8 cellular contexts compared by ENCODE assay signal in genomic region chr22:49945042-49945794, GRCh38. TPM values are rescaled to one million over a fixed set of nuclear protein-coding genes. Genes with fewer than 3 reads are reported as not detected.
A peak's percentile ranks its signal among the peaks of the same experiment; 100 is the strongest.
DNase-seq lines count a peak whose midpoint lies in the region; ATAC-seq and TF ChIP-seq lines count a peak whose summit lies in the region.
"Not testable (repeated sequence)": the region's sequence is repeated elsewhere in the genome, so short reads cannot be mapped to it uniquely, and the experiment has no call there.

No MANE protein-coding gene starts in this region.

- H2AFZ ChIP-seq in PC-3 (ENCODE audit: low read length): not testable (repeated sequence)

- not testable (repeated sequence) for H3K4me2 ChIP-seq in PC-3 (ENCODE audit: low read length)

- H3K36me3 ChIP-seq in PC-3 (ENCODE audit: low read depth, low read length); cardiac muscle cell: not testable (repeated sequence)

- H3K9me3 ChIP-seq in PC-3 (ENCODE audit: low read length); cardiac muscle cell (ENCODE audit: low read depth): not testable (repeated sequence)

- H3K4me1 ChIP-seq in PC-3 (ENCODE audit: insufficient read depth, low read length) (peaks cover 20% of the 10 kb centered on the region), cardiac muscle cell (ENCODE audit: low read depth) (peaks cover 13% of the 10 kb centered on the region)

- POLR2A ChIA-PET in PC-3 (lab: Charles Lee; ENCODE audit: unreplicated experiment): not testable (repeated sequence)

- H3K27ac ChIP-seq in PC-3 (ENCODE audit: low read length): not testable (repeated sequence)
- H3K27ac ChIP-seq in VCaP: peak overlapping the region; percentile 59
- H3K27ac ChIP-seq in cardiac muscle cell: peak overlapping the region; percentile 72

- ATAC-seq in PC-3: not testable (repeated sequence)

- not testable (repeated sequence) for H3F3A ChIP-seq in PC-3 (ENCODE audit: low read length, unreplicated experiment)

- H3K9ac ChIP-seq in PC-3 (ENCODE audit: low read length): not testable (repeated sequence)

- not testable (repeated sequence) for H3K4me3 ChIP-seq in PC-3 (ENCODE audit: low read length); cardiac muscle cell

- not testable (repeated sequence) for BruUV-seq in PC-3 (replicated peaks; lab: Mats Ljungman, UMichigan)

- intact Hi-C loops in PC-3 (cut with micrococcal nuclease): not testable (repeated sequence)

- not testable (repeated sequence) for H3K79me2 ChIP-seq in PC-3 (ENCODE audit: low read length)

- not testable (repeated sequence) for H3K9me2 ChIP-seq in PC-3 (replicated peaks; ENCODE audit: low read length)

- CTCF ChIA-PET in PC-3 (lab: Charles Lee): not testable (repeated sequence)

- not testable (repeated sequence) for TF ChIP-seq CTCF in PC-3 (conservative IDR thresholded peaks at IDR 0.05; ENCODE audit: low read depth, low read length); VCaP (conservative IDR thresholded peaks at IDR 0.05); cardiac muscle cell (IDR thresholded peaks at IDR 0.05; ENCODE audit: low read depth, low read length)

- DNase-seq in A172 (ENCODE audit: low spot score): peak; percentile 57
- peak; percentile 49 for DNase-seq in Daoy (ENCODE audit: low read depth)
- peak in 2 of 3 experiments; percentile 14 to 48 for DNase-seq in NCI-H1417 (lab: John Stamatoyannopoulos, UW)
- DNase-seq in PC-3: peak; percentile 24
- peak; percentile 79 for DNase-seq in activated effector memory CD4-positive, alpha-beta T cell treated with anti-CD3 and anti-CD28 coated beads, Interleukin-2, amount 50 U/mL, for 16 hours
- peak in 1 of 2 donors; percentile 42 for DNase-seq in cardiac muscle cell (ENCODE audit: low read depth in 1 of 2, low spot score in 1 of 2)
- DNase-seq in stimulated activated CD4-positive, alpha-beta T cell treated with anti-CD3 and anti-CD28 coated beads, Interleukin-1b, Interleukin-23, amount 100 ng/mL, for 4 hours (ENCODE audit: low read depth in 2 of 2): peak; percentile 12 to 18

- H4K20me1 ChIP-seq in PC-3 (ENCODE audit: low read length): not testable (repeated sequence)

- not testable (repeated sequence) for H3K27me3 ChIP-seq in PC-3 (ENCODE audit: low read length); cardiac muscle cell

RNA-seq across cellular contexts. Expression of gene PIM3, which starts 15.4 kb away (rescaled TPM):
- 41.7 and 48.7 TPM in 2 replicates for total RNA-seq in A172 (2014; rRNA removed; shearing (Covaris generic))
- 73.1 and 87.7 TPM in 2 replicates for total RNA-seq in Daoy (2014; rRNA removed; shearing (Covaris generic))
- total RNA-seq in PC-3 (2014; rRNA removed): 61.7 and 72.8 TPM in 2 replicates
- 37.4 and 62.2 TPM in 2 replicates for total RNA-seq in cardiac muscle cell
- polyA plus RNA-seq in cardiac muscle cell: 46.1 and 74.4 TPM in 2 replicates

RNA-seq across cellular contexts. Expression of gene CRELD2, which starts 26.8 kb away (rescaled TPM):
- total RNA-seq in A172 (2014; rRNA removed; shearing (Covaris generic)): 41.9 and 48.3 TPM in 2 replicates
- 59.4 and 82.5 TPM in 2 replicates for total RNA-seq in Daoy (2014; rRNA removed; shearing (Covaris generic))
- 71.3 and 85.6 TPM in 2 replicates for total RNA-seq in PC-3 (2014; rRNA removed)
- 36.0 and 109 TPM in 2 replicates for total RNA-seq in cardiac muscle cell
- polyA plus RNA-seq in cardiac muscle cell: 37.6 and 112 TPM in 2 replicates

RNA-seq across cellular contexts. Expression of gene ALG12, which starts 27.0 kb away (rescaled TPM):
- total RNA-seq in A172 (2014; rRNA removed; shearing (Covaris generic)): 8.8 and 10.4 TPM in 2 replicates
- 12.6 and 16.3 TPM in 2 replicates for total RNA-seq in Daoy (2014; rRNA removed; shearing (Covaris generic))
- 10.7 and 12.1 TPM in 2 replicates for total RNA-seq in PC-3 (2014; rRNA removed)
- 10.5 and 21.0 TPM in 2 replicates for total RNA-seq in cardiac muscle cell
- polyA plus RNA-seq in cardiac muscle cell: 19.2 and 38.0 TPM in 2 replicates
